Comparison of ENCODE assay signal across 8 cellular contexts in genomic region chr1:67749844-67750689, GRCh38.
DNase-seq lines count a peak whose midpoint lies in the region; ATAC-seq and TF ChIP-seq lines count a peak whose summit lies in the region.

No MANE protein-coding gene starts in this region.

- peak overlapping the region; percentile 95 for H2AK5ac ChIP-seq in IMR-90 (ENCODE audit: low read depth, low read length)

- peak overlapping the region; percentile 81 for H3K18ac ChIP-seq in IMR-90 (ENCODE audit: low read depth, low read length)

- H3K27ac Mint-ChIP-seq in effector memory CD8-positive, alpha-beta T cell, result no peak overlapping the region
- H3K27ac Mint-ChIP-seq in endothelial cell (ENCODE audit: unreplicated experiment), result no peak overlapping the region

- peak overlapping the region; percentile 96 for H3K14ac ChIP-seq in IMR-90 (replicated peaks; ENCODE audit: low read depth, low read length)

- H3K27ac ChIP-seq in IMR-90 (ENCODE audit: insufficient read depth, low read length) (peak overlapping the region; percentile 95), liver (ENCODE audit: low read depth in 1 of 2, low read length in 2 of 2) (peak overlapping the region; percentile 87 to 88), transverse colon (peak overlapping the region; percentile 79 to 84 (median 82))

- H3K36me3 ChIP-seq in IMR-90 (ENCODE audit: control insufficient read depth, insufficient read depth, low read length) (peaks cover 4% of the 10 kb centered on the region; the same call in 1 of the 2 replicates), liver (ENCODE audit: control insufficient read depth in 4 of 4, insufficient read depth in 3 of 4, low read depth in 1 of 4, low read length in 3 of 4) (no peaks in the 10 kb centered on the region), transverse colon (no peaks in the 10 kb centered on the region)

- H3K9me3 Mint-ChIP-seq in effector memory CD8-positive, alpha-beta T cell, result no peaks in the 10 kb centered on the region
- H3K9me3 Mint-ChIP-seq in endothelial cell (ENCODE audit: unreplicated experiment), result no peaks in the 10 kb centered on the region

- peaks cover 24% of the 10 kb centered on the region for H3K4me1 ChIP-seq in IMR-90 (ENCODE audit: control insufficient read depth, insufficient read depth, low read length)
- peaks cover 7 to 31% (median 27%) of the 10 kb centered on the region in 4 donors for H3K4me1 ChIP-seq in liver (ENCODE audit: control insufficient read depth in 4 of 4, insufficient read depth in 4 of 4, low read length in 3 of 4)
- H3K4me1 ChIP-seq in transverse colon, result peaks cover 31 to 55% (median 39%) of the 10 kb centered on the region in 4 donors

- H3K4me3 Mint-ChIP-seq in effector memory CD8-positive, alpha-beta T cell, result no peak overlapping the region
- no peak overlapping the region for H3K4me3 Mint-ChIP-seq in endothelial cell (ENCODE audit: unreplicated experiment)

- peak overlapping the region; percentile 96 for H3K4ac ChIP-seq in IMR-90 (ENCODE audit: low read depth, low read length)

- H3K23ac ChIP-seq in IMR-90 (ENCODE audit: low read depth, low read length), result peak overlapping the region; percentile 92

- TF ChIP-seq RAD21 in IMR-90 (IDR thresholded peaks at IDR 0.05; ENCODE audit: low read length), result no peak
- TF ChIP-seq RAD21 in liver (IDR thresholded peaks at IDR 0.05), result no peak

- peak overlapping the region; percentile 34 for H3K4me2 ChIP-seq in IMR-90 (ENCODE audit: low read depth, low read length)

- H2BK120ac ChIP-seq in IMR-90 (ENCODE audit: low read depth, low read length), result peak overlapping the region; percentile 89

- H3K36me3 Mint-ChIP-seq in effector memory CD8-positive, alpha-beta T cell (ENCODE audit: insufficient read depth), result no peaks in the 10 kb centered on the region
- no peaks in the 10 kb centered on the region for H3K36me3 Mint-ChIP-seq in endothelial cell (ENCODE audit: low read depth, unreplicated experiment)

- peak overlapping the region; percentile 92 for H2BK15ac ChIP-seq in IMR-90 (ENCODE audit: low read depth, low read length)

- BruUV-seq in IMR-90 (replicated peaks; lab: Mats Ljungman, UMichigan), result no TSS peak

- H3K9me1 ChIP-seq in IMR-90 (ENCODE audit: insufficient read depth, low read length), result peaks cover 23% of the 10 kb centered on the region

- intact Hi-C loops in IMR-90 (cut with micrococcal nuclease), result loop anchor here (2.0 kb wide), 1 partner anchor 65 kb away; the partner anchor contains the start of gene GADD45A
- intact Hi-C loops in transverse colon (cut with DNase I; ENCODE audit: low total_unique reads), result loop anchor here (10.0 kb wide), 1 partner anchor 215 kb away; no protein-coding TSS in a partner anchor

- H3K27me3 ChIP-seq in IMR-90 (ENCODE audit: control insufficient read depth, insufficient read depth, low read length) (no peaks in the 10 kb centered on the region), liver (ENCODE audit: control insufficient read depth in 4 of 4, insufficient read depth in 4 of 4, low read length in 3 of 4) (no peaks in the 10 kb centered on the region), transverse colon (no peaks in the 10 kb centered on the region)

- H3K4me3 ChIP-seq in IMR-90 (ENCODE audit: insufficient read depth, low read depth, low read length), result peak overlapping the region; percentile 6; the same call in 1 of the 2 replicates
- no peak overlapping the region for H3K4me3 ChIP-seq in liver (ENCODE audit: low read depth in 1 of 3, low read length in 3 of 3)
- H3K4me3 ChIP-seq in transverse colon, result no peak overlapping the region

- H3K9me3 ChIP-seq in IMR-90 (ENCODE audit: control insufficient read depth, insufficient read depth, low read length) (no peaks in the 10 kb centered on the region), liver (ENCODE audit: control insufficient read depth in 4 of 4, low read length in 3 of 4) (no peaks in the 10 kb centered on the region), transverse colon (no peaks in the 10 kb centered on the region)

- H3K9ac ChIP-seq in IMR-90 (ENCODE audit: low read depth, low read length), result peak overlapping the region; percentile 43
- peak overlapping the region in 1 of 2 donors; percentile 65 for H3K9ac ChIP-seq in liver (ENCODE audit: low read depth in 1 of 2, low read length in 2 of 2)

- H4K8ac ChIP-seq in IMR-90 (ENCODE audit: low read depth in 2 of 2, low read length in 2 of 2), result peak overlapping the region; percentile 81 to 96

- H4K20me1 ChIP-seq in IMR-90 (ENCODE audit: insufficient read depth, low read length), result 0 out of 2 replicates have a peak, but pooled peaks cover 4% of the 10 kb centered on the region

- peak overlapping the region; percentile 97 for H4K91ac ChIP-seq in IMR-90 (ENCODE audit: insufficient read depth, low read depth, low read length)

- WGBS in IMR-90 (ENCODE audit: extremely low coverage in 2 of 2, insufficient read length in 1 of 2), 2 experiments, result 60% methylated on average over 1 of the region's 8 CpGs; no CpG with 5 or more reads in 1 of the 2 experiments
- WGBS in liver, result 66% methylated on average over 8 of the region's 8 CpGs
- WGBS in transverse colon (ENCODE audit: low coverage in 1 of 2), 2 donors, result 38 to 41% methylated on average over 8 of the region's 8 CpGs

- TF ChIP-seq CTCF in IMR-90 (conservative IDR thresholded peaks at IDR 0.05; ENCODE audit: low read depth, low read length) (no peak), liver (IDR thresholded peaks at IDR 0.05; ENCODE audit: low read depth, low read length, missing input control) (no peak), transverse colon (IDR thresholded peaks at IDR 0.05) (no peak), endothelial cell (IDR thresholded peaks at IDR 0.05; ENCODE audit: unreplicated experiment) (no peak)

- TF ChIP-seq EP300 in transverse colon (IDR thresholded peaks at IDR 0.05; ENCODE audit: low read depth), result no peak

- POLR2A ChIA-PET in IMR-90 (lab: Charles Lee; ENCODE audit: unreplicated experiment), result no interaction called here

- peak; percentile 58 for ATAC-seq in IMR-90 (ENCODE audit: low read depth)
- ATAC-seq in effector memory CD8-positive, alpha-beta T cell (replicated peaks), result no peak

- CTCF ChIA-PET in IMR-90 (lab: Yijun Ruan, JAX), result no interaction called here

- H3K27me3 Mint-ChIP-seq in effector memory CD8-positive, alpha-beta T cell, result peaks cover 46 to 65% of the 10 kb centered on the region in 2 donors
- peaks cover 7% of the 10 kb centered on the region for H3K27me3 Mint-ChIP-seq in endothelial cell (ENCODE audit: unreplicated experiment)

- dilution Hi-C loops in IMR-90 (cut with HindIII; ENCODE audit: low sequenced_read_pairs, unreplicated experiment), result no loop called here

- H3K79me1 ChIP-seq in IMR-90 (ENCODE audit: low read depth in 1 of 2, low read length in 2 of 2), result peaks cover 46 to 85% of the 10 kb centered on the region in 2 experiments

- in situ Hi-C loops in IMR-90 (cut with MboI; ENCODE audit: low sequenced_read_pairs) (loop anchor here (25.0 kb wide), 1 partner anchor 338 kb away; no protein-coding TSS in a partner anchor), transverse colon (cut with MboI; ENCODE audit: low pct_ligation_motif_present in 1 of 4, low pct_unique_long_range_greater_than_20kb in 1 of 4, low sequenced_read_pairs in 3 of 4) (loop anchor here in 2 of 4 donors (10.0 kb wide), 3 partner anchors 55 to 215 kb away; no protein-coding TSS in a partner anchor)

- TF ChIP-seq POLR2A in IMR-90 (IDR thresholded peaks at IDR 0.05; ENCODE audit: low read depth, low read length) (no peak), transverse colon (IDR thresholded peaks at IDR 0.05) (no peak)

- H2BK20ac ChIP-seq in IMR-90 (ENCODE audit: low read depth, low read length), result peak overlapping the region; percentile 79

- H2AFZ ChIP-seq in IMR-90 (replicated peaks; ENCODE audit: low read length, poor library complexity), result peak overlapping the region; percentile 41

- H2BK5ac ChIP-seq in IMR-90 (ENCODE audit: low read depth, low read length, poor library complexity, severe bottlenecking), result peak overlapping the region; percentile 96

- peaks cover 5% of the 10 kb centered on the region in 2 donors for H3K4me1 Mint-ChIP-seq in effector memory CD8-positive, alpha-beta T cell (ENCODE audit: low read depth in 2 of 2)
- peaks cover 37% of the 10 kb centered on the region for H3K4me1 Mint-ChIP-seq in endothelial cell (ENCODE audit: unreplicated experiment)

- H4K5ac ChIP-seq in IMR-90 (ENCODE audit: low read depth, low read length), result peak overlapping the region; percentile 93

- H3K56ac ChIP-seq in IMR-90 (ENCODE audit: extremely low read depth, insufficient read depth, low read length), result peak overlapping the region; percentile 78

- DNase-seq in GDM1 (lab: John Stamatoyannopoulos, UW) (peak; percentile 29), IMR-90 (peak; percentile 83), brain pericyte (ENCODE audit: low read depth, low spot score) (peak; percentile 47), transverse colon (no peak), endothelial cell (ENCODE audit: low spot score) (no peak)
- no peak for DNase-seq in effector memory CD8-positive, alpha-beta T cell
- no peak for DNase-seq in activated naive CD4-positive, alpha-beta T cell (lab: John Stamatoyannopoulos, UW)

- H2AK9ac ChIP-seq in IMR-90 (replicated peaks; ENCODE audit: low read depth, low read length, poor library complexity), result peak overlapping the region; percentile 88

TF ChIP-seq in IMR-90, 13 proteins besides CTCF, POLR2A, EP300 and RAD21:
- TF ChIP-seq USF2 (IDR thresholded peaks at IDR 0.05; ENCODE audit: low read depth, low read length) (peak; percentile 34; the same call in 1 of the 2 replicates), MAFK (IDR thresholded peaks at IDR 0.05; ENCODE audit: low read depth, low read length) (no peak), NFE2L2 (IDR thresholded peaks at IDR 0.05; ENCODE audit: low read depth, low read length) (peak; percentile 59; the same call in 1 of the 2 replicates)

TF ChIP-seq in liver, 16 proteins besides CTCF, POLR2A, EP300 and RAD21 (continues in another document):
- no peak for TF ChIP-seq NR2F2 (IDR thresholded peaks at IDR 0.05)
- TF ChIP-seq GABPA (IDR thresholded peaks at IDR 0.05 in 1 of 2, conservative IDR thresholded peaks at IDR 0.05 in 1 of 2), result no peak
- peak; percentile 34 for TF ChIP-seq YY1 (IDR thresholded peaks at IDR 0.05)
- peak in 1 of 2 donors; percentile 9 for TF ChIP-seq HNF4A (conservative IDR thresholded peaks at IDR 0.05)
- TF ChIP-seq JUND (IDR thresholded peaks at IDR 0.05), result no peak
- no peak for TF ChIP-seq FOXA2 (IDR thresholded peaks at IDR 0.05)

Comparison
In these comparisons a context has a peak if more than half of its experiments do, and no peak if none do; other contexts are left out.
1. DNase-seq: peak in GDM1 (single experiment), IMR-90 (single experiment) and brain pericyte (single experiment); none in transverse colon (single experiment), effector memory CD8-positive, alpha-beta T cell (0 of 3), endothelial cell (single experiment) and activated naive CD4-positive, alpha-beta T cell (0 of 4).
2. Peak in every context shown above with its lines, with median percentiles within 50 percentile points of each other: H3K27ac ChIP-seq.